In genomic region chr17:18733347-18733746, GRCh38 we compare ENCODE assay signal across 8 cellular contexts. TPM values are rescaled to one million over a fixed set of nuclear protein-coding genes. Genes with fewer than 3 reads are reported as not detected.
DNase-seq lines count a peak whose midpoint lies in the region; ATAC-seq, FAIRE-seq and TF ChIP-seq lines count a peak whose summit lies in the region.
"Not testable (repeated sequence)": the region's sequence is repeated elsewhere in the genome, so short reads cannot be mapped to it uniquely, and the experiment has no call there.
"Had no signal": no experiment of that assay in that cellular context is flagged by ENCODE, and none has a peak within 500 bp of the region (broad histone marks: within the 10 kb centered on the region; RNA-seq: fewer than 3 reads in every experiment).

No MANE protein-coding gene starts in this region.

- peak overlapping the region; percentile 35 to 72; a peak in 4 of 6 replicates for H3K27ac ChIP-seq in A549
- not testable (repeated sequence) for H3K27ac ChIP-seq in heart right ventricle

- H3K4me1 ChIP-seq in A549, result peaks cover 29% of the 10 kb centered on the region
- not testable (repeated sequence) for H3K4me1 ChIP-seq in heart right ventricle

- WGBS in A549 (ENCODE audit: missing lambda C conversion rate), result 83% methylated on average over 4 of the region's 4 CpGs
- 45 to 63% methylated on average over 2 to 4 of the region's 4 CpGs for WGBS in heart right ventricle, 2 donors

- POLR2A ChIA-PET in A549 (lab: Yijun Ruan, JAX), result not testable (repeated sequence)

- not testable (repeated sequence) for H3K4me3 ChIP-seq in A549; bronchial epithelial cell (ENCODE audit: low read depth, low read length); fibroblast of pulmonary artery (replicated peaks; ENCODE audit: low read depth, low read length); heart right ventricle

- ATAC-seq in A549, result not testable (repeated sequence)
- ATAC-seq in heart right ventricle (peak in 5 of 8 donors; percentile 45 to 97 (median 87)), omental fat pad (ENCODE audit: low FRiP score) (peak; percentile 48)

- TF ChIP-seq CTCF in A549 (IDR thresholded peaks at IDR 0.05); bronchial epithelial cell (IDR thresholded peaks at IDR 0.05; ENCODE audit: insufficient read depth, low read length, severe bottlenecking); fibroblast of pulmonary artery (IDR thresholded peaks at IDR 0.05; ENCODE audit: low read length, missing control alignments); heart right ventricle (IDR thresholded peaks at IDR 0.05); omental fat pad (IDR thresholded peaks at IDR 0.05): not testable (repeated sequence)

- FAIRE-seq in A549 (lab: Jason Lieb, UNC) (peak; percentile 61), bronchial epithelial cell (lab: Jason Lieb, UNC) (peak; percentile 40)

- not testable (repeated sequence) for H3K9me3 ChIP-seq in A549, heart right ventricle

- CTCF ChIA-PET in A549 (lab: Yijun Ruan, JAX), result not testable (repeated sequence)

- intact Hi-C loops in heart right ventricle (cut with DNase I), result not testable (repeated sequence)

- not testable (repeated sequence) for H3K27me3 ChIP-seq in bronchial epithelial cell (ENCODE audit: control insufficient read depth, insufficient read depth, low read length); heart right ventricle

- not testable (repeated sequence) for TF ChIP-seq RAD21 in A549 (conservative IDR thresholded peaks at IDR 0.05 in 1 of 2, IDR thresholded peaks at IDR 0.05 in 1 of 2)

- H3K36me3 ChIP-seq in bronchial epithelial cell (ENCODE audit: control insufficient read depth, insufficient read depth, low read length); heart right ventricle: not testable (repeated sequence)

- not testable (repeated sequence) for TF ChIP-seq POLR2A in A549 (IDR thresholded peaks at IDR 0.05; ENCODE audit: low read length)

- not testable (repeated sequence) for DNase-seq in A549 (ENCODE audit: low read depth in 1 of 2, low spot score in 1 of 2); bronchial epithelial cell (ENCODE audit: low read depth); heart right ventricle; omental fat pad (ENCODE audit: low spot score)
- DNase-seq in LHCN-M2 (ENCODE audit: low read depth) (peak; percentile 18), fibroblast of pulmonary artery (ENCODE audit: low read depth) (peak; percentile 16), islet precursor cell (peak; percentile 18)

- not testable (repeated sequence) for H3K4me2 ChIP-seq in A549

- not testable (repeated sequence) for TF ChIP-seq EP300 in A549 (IDR thresholded peaks at IDR 0.05)

RNA-seq across cellular contexts. Expression of gene FBXW10, which starts 10.5 kb away (rescaled TPM):
- 2.6 and 3.4 TPM in 2 replicates for polyA plus RNA-seq in A549 (2011; rRNA removed)
- 0.97 and 1.0 TPM in 2 replicates for polyA plus RNA-seq in A549 (2012; cell fraction: cytosol; rRNA removed)
- 4.4 and 6.2 TPM in 2 replicates for polyA plus RNA-seq in A549 (2012; cell fraction: nucleus; rRNA removed)
- polyA plus RNA-seq in A549 (2017; fragmentation: RNase III; extraction: RNeasy Plus Mini Kit Qiagen cat#74134 plus additional on column Dnase treatment), result 3.2 to 5.0 TPM (median 3.8 TPM) in 3 replicates
- 0.87 and 1.1 TPM in 2 replicates for polyA minus RNA-seq in A549 (2011; rRNA and poly(A)+ RNA removed)
- total RNA-seq in LHCN-M2 (2014; rRNA removed), result not detected in 2 replicates
- polyA plus RNA-seq in LHCN-M2 (2012), result 0.04 TPM
- total RNA-seq in bronchial epithelial cell, result not detected in 2 replicates
- total RNA-seq in heart right ventricle, result under 1 TPM in 2 of 10 donors, not detected in 8; 0.10 to 0.15 TPM
- polyA plus RNA-seq in heart right ventricle, result under 1 TPM; 0.03 to 0.07 TPM
- total RNA-seq in omental fat pad, result under 1 TPM in 1 of 4 donors, not detected in 3; 0.19 TPM
- total RNA-seq: IMR-90 had no signal
- polyA plus RNA-seq: IMR-90 had no signal

RNA-seq across cellular contexts. Expression of gene TVP23B, which starts 47.6 kb away (rescaled TPM):
- polyA plus RNA-seq in A549 (2011; rRNA removed) (80.8 and 134 TPM in 2 replicates), A549 (2017; fragmentation: RNase III; extraction: RNeasy Plus Mini Kit Qiagen cat#74134 plus additional on column Dnase treatment) (83.5 to 94.1 TPM (median 85.2 TPM) in 3 replicates), heart right ventricle (10 to 100 TPM; 18.4 to 26.2 TPM)
- polyA plus RNA-seq in A549 (2012; cell fraction: cytosol; rRNA removed), result 23.7 TPM in 2 replicates
- 7.5 and 13.6 TPM in 2 replicates for polyA plus RNA-seq in A549 (2012; cell fraction: nucleus; rRNA removed)
- polyA minus RNA-seq in A549 (2011; rRNA and poly(A)+ RNA removed), result 45.7 and 61.5 TPM in 2 replicates
- total RNA-seq in LHCN-M2 (2014; rRNA removed) (44.5 and 68.6 TPM in 2 replicates), bronchial epithelial cell (152 and 172 TPM in 2 replicates), heart right ventricle (10 to 100 TPM; 15.5 to 29.8 (median 21.7) TPM), omental fat pad (10 to 100 TPM; 28.4 to 42.2 (median 40.9) TPM)
- polyA plus RNA-seq in LHCN-M2 (2012), result 20.9 TPM

RNA-seq across cellular contexts. Expression of gene FOXO3B, which starts 51.2 kb away (rescaled TPM):
- polyA plus RNA-seq in A549 (2011; rRNA removed) (3.2 and 4.0 TPM in 2 replicates), A549 (2017; fragmentation: RNase III; extraction: RNeasy Plus Mini Kit Qiagen cat#74134 plus additional on column Dnase treatment) (2.6 to 3.2 TPM (median 2.7 TPM) in 3 replicates), heart right ventricle (under 1 TPM; 0.22 to 0.35 TPM)
- polyA plus RNA-seq in A549 (2012; cell fraction: cytosol; rRNA removed), result 6.5 and 9.0 TPM in 2 replicates
- 10.3 and 12.3 TPM in 2 replicates for polyA plus RNA-seq in A549 (2012; cell fraction: nucleus; rRNA removed)
- polyA minus RNA-seq in A549 (2011; rRNA and poly(A)+ RNA removed), result 8.1 and 8.6 TPM in 2 replicates
- total RNA-seq in LHCN-M2 (2014; rRNA removed) (6.1 and 6.7 TPM in 2 replicates), bronchial epithelial cell (0.64 and 2.1 TPM in 2 replicates), heart right ventricle (1 to 10 TPM in 1 of 10 donors, under 1 TPM in 9; 0.28 to 1.1 (median 0.79) TPM), omental fat pad (1 to 10 TPM; 6.4 to 7.8 (median 7.0) TPM)
- polyA plus RNA-seq in LHCN-M2 (2012), result 1.3 TPM
